8 cellular contexts compared by ENCODE assay signal in the genomic region with DNA sequence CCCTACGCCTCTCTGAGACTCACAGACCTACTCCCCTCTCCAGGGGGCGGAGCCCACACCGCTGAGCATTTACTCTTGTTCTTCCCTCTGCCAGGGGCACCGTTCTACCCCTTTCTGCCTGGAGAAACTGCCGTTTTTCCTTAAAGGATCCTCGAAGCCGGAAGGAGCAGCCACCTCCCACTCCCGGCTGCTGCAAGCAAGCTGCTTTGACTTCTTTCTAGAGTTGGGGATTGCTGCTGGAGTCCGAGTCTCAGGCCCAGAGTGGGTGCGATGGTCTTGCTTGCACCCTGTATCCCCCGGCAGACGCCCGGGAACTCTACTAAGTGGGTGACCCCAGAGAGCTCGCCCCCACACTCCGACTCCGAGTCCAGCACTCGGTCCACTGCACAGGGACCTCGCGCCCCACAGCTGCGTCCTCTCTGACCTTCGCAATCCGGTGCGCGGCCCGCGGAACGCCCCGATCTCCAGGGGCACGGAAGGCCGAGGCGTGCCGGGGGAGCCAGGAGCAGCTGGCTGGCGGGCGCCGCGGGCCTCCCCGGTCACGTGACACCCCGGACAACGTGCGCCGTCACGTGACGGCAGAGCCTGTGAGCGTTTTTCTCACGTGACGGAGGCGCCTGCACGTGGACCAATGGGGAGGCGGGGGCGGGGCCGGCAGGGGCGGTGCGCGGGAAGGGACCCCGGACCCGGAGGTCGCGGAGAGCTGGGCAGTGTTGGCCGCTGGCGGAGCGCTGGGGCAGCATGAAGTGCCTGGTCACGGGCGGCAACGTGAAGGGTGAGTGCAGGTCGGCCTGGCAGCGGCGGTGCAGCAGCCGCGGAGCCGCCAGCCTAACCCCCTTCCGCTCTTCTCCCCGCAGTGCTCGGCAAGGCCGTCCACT. TPM values are rescaled to one million over a fixed set of nuclear protein-coding genes. Genes with fewer than 3 reads are reported as not detected.
DNase-seq lines count a peak whose midpoint lies in the region; TF ChIP-seq lines count a peak whose summit lies in the region.

A gene (plus strand): TSS at position 683 of the 878 bp plus-strand sequence. CDS start 59 bp downstream, at position 742.

- peaks cover 1% of the 10 kb centered on the region for H3K36me3 Mint-ChIP-seq in activated naive CD4-positive, alpha-beta T cell treated with anti-CD3 and anti-CD28 coated beads, Interleukin-2, amount 50 U/mL, for 24 hours

- peak within 1 kb of the TSS; percentile 90 for H3K4me3 Mint-ChIP-seq in activated naive CD4-positive, alpha-beta T cell treated with anti-CD3 and anti-CD28 coated beads, Interleukin-2, amount 50 U/mL, for 24 hours

- no peaks in the 10 kb centered on the region for H3K9me3 ChIP-seq in osteoblast (ENCODE audit: low read depth, low read length)
- H3K9me3 ChIP-seq in testis: no peaks in the 10 kb centered on the region

- H3K4me3 ChIP-seq in osteoblast (ENCODE audit: insufficient read depth, low read length): peak within 1 kb of the TSS; percentile 87
- peak within 1 kb of the TSS; percentile 69 to 89 for H3K4me3 ChIP-seq in testis

- no peaks in the 10 kb centered on the region for H4K20me1 ChIP-seq in osteoblast (ENCODE audit: insufficient read depth, low read length)

- H3K4me1 Mint-ChIP-seq in activated naive CD4-positive, alpha-beta T cell treated with anti-CD3 and anti-CD28 coated beads, Interleukin-2, amount 50 U/mL, for 24 hours: peaks cover 39% of the 10 kb centered on the region

- TF ChIP-seq CTCF in osteoblast (IDR thresholded peaks at IDR 0.05; ENCODE audit: extremely low read depth, low read depth, low read length): no peak
- peak in 2 of 3 experiments; percentile 14 to 16 for TF ChIP-seq CTCF in testis (IDR thresholded peaks at IDR 0.05)

- H3K4me1 ChIP-seq in osteoblast (ENCODE audit: insufficient read depth, low read length): peaks cover 13% of the 10 kb centered on the region
- H3K4me1 ChIP-seq in testis: peaks cover 16% of the 10 kb centered on the region

- DNase-seq in ELF-1 (ENCODE audit: low read depth, low spot score): peak; percentile 95
- peak; percentile 97 for DNase-seq in HEK293T (ENCODE audit: extremely low spot score)
- DNase-seq in NCI-H1092 (lab: John Stamatoyannopoulos, UW): peak; percentile 95
- DNase-seq in SKM-1 (lab: John Stamatoyannopoulos, UW; ENCODE audit: unreplicated experiment): peak; percentile 91
- peak; percentile 92 for DNase-seq in glomerular visceral epithelial cell (ENCODE audit: extremely low spot score)
- peak; percentile 100 for DNase-seq in osteoblast (ENCODE audit: insufficient read length, low spot score, missing footprints)
- peak; percentile 97 for DNase-seq in testis

- H3K4me2 ChIP-seq in osteoblast (ENCODE audit: insufficient read depth, low read length): peak within 1 kb of the TSS; percentile 99

- H3K27ac Mint-ChIP-seq in activated naive CD4-positive, alpha-beta T cell treated with anti-CD3 and anti-CD28 coated beads, Interleukin-2, amount 50 U/mL, for 24 hours: peak within 1 kb of the TSS; percentile 90

- no peak for TF ChIP-seq POLR2A in testis (IDR thresholded peaks at IDR 0.05)

- H3K27me3 Mint-ChIP-seq in activated naive CD4-positive, alpha-beta T cell treated with anti-CD3 and anti-CD28 coated beads, Interleukin-2, amount 50 U/mL, for 24 hours: no peaks in the 10 kb centered on the region

- H3K79me2 ChIP-seq in osteoblast (ENCODE audit: insufficient read depth, low read length): peaks cover 24% of the 10 kb centered on the region

- no peaks in the 10 kb centered on the region for H3K9me3 Mint-ChIP-seq in activated naive CD4-positive, alpha-beta T cell treated with anti-CD3 and anti-CD28 coated beads, Interleukin-2, amount 50 U/mL, for 24 hours

- peak within 1 kb of the TSS; percentile 90 for H2AFZ ChIP-seq in osteoblast (ENCODE audit: low read length)

- H3K27me3 ChIP-seq in osteoblast (ENCODE audit: insufficient read depth, low read length): no peaks in the 10 kb centered on the region
- H3K27me3 ChIP-seq in testis: no peaks in the 10 kb centered on the region

- intact Hi-C loops in testis (cut with DNase I; ENCODE audit: low total_unique reads): no loop called here

- H3K36me3 ChIP-seq in osteoblast (ENCODE audit: insufficient read depth, low read length) (peaks cover 6% of the 10 kb centered on the region), testis (ENCODE audit: low read depth, missing control alignments) (no peaks in the 10 kb centered on the region)

- WGBS in testis, 2 donors: 0% methylated on average over 8 to 65 of the region's 75 CpGs

- POLR2A ChIA-PET in HEK293T (lab: Yijun Ruan, JAX): interaction anchor here (0.6 to 2.7 kb wide), 22 partner anchors 9 to 127 kb away, joined by 3 to 50 read pairs (median 4); a partner anchor contains a TSS

- peak within 1 kb of the TSS; percentile 83 for H3K27ac ChIP-seq in osteoblast (ENCODE audit: low read depth, low read length)
- H3K27ac ChIP-seq in testis: peak within 1 kb of the TSS; percentile 46 to 59

- CTCF ChIA-PET in HEK293T (lab: Yijun Ruan, JAX): interaction anchor here (0.9 to 2.0 kb wide), 3 partner anchors 9 to 10 kb away, joined by 4 to 8 read pairs (median 7); a partner anchor contains a TSS

TF ChIP-seq in HEK293T, 16 proteins besides CTCF, POLR2A, EP300 and RAD21:
- TF ChIP-seq FOXA1 (IDR thresholded peaks at IDR 0.05) (no peak), L3MBTL2 (conservative IDR thresholded peaks at IDR 0.05) (peak; percentile 98), ZNF384 (IDR thresholded peaks at IDR 0.05) (no peak), LEF1 (IDR thresholded peaks at IDR 0.05; ENCODE audit: borderline replicate concordance) (peak; percentile 61; the same call in 1 of the 2 replicates)

RNA-seq across cellular contexts. Expression of the gene that starts here (rescaled TPM):
- 7.6 and 10.3 TPM in 2 replicates for total RNA-seq in osteoblast
- 10 to 100 TPM; 35.8 to 46.2 TPM for total RNA-seq in testis
- polyA plus RNA-seq in testis (ENCODE audit: insufficient read depth, low read depth, low replicate concordance): 25.7 TPM

Comparison
In these comparisons a context has a peak if more than half of its experiments do, and no peak if none do; other contexts are left out.
1. Peak in every context shown above with its lines: DNase-seq, H3K4me3 ChIP-seq and H3K27ac ChIP-seq.